In genomic region chr19:4373601-4374441, GRCh38 we compare ENCODE assay signal across 8 cellular contexts. TPM values are rescaled to one million over a fixed set of nuclear protein-coding genes. Genes with fewer than 3 reads are reported as not detected.
DNase-seq lines count a peak whose midpoint lies in the region; ATAC-seq lines count a peak whose summit lies in the region.

No MANE protein-coding gene starts in this region.

- H3K4me3 ChIP-seq in stomach smooth muscle (ENCODE audit: low read length in 2 of 2), result peak overlapping the region in 1 of 2 donors; percentile 40

- H3K9me3 ChIP-seq in stomach smooth muscle (ENCODE audit: control insufficient read depth in 2 of 2, low read length in 2 of 2), result no peaks in the 10 kb centered on the region

- peak; percentile 48 for DNase-seq in KBM-7
- DNase-seq in anterior cingulate cortex (lab: John Stamatoyannopoulos, UW), result peak in 49 of 58 donors; percentile 29 to 88 (median 69)
- DNase-seq in left lobe of liver (ENCODE audit: low spot score), result no peak
- no peak for DNase-seq in cortex of kidney (lab: John Stamatoyannopoulos, UW)
- no peak for DNase-seq in stimulated activated CD4-positive, alpha-beta T cell treated with anti-CD3 and anti-CD28 coated beads, Interleukin-4, amount 100 ng/mL, for 1 hour

- no peaks in the 10 kb centered on the region for H3K27me3 ChIP-seq in stomach smooth muscle (ENCODE audit: control insufficient read depth in 1 of 2, insufficient read depth in 2 of 2, low read length in 2 of 2)

- ATAC-seq in left lobe of liver (peak; percentile 59), GM19455 (IDR thresholded peaks at IDR 0.05; ENCODE audit: unreplicated experiment) (no peak), HG02759 (IDR thresholded peaks at IDR 0.05; ENCODE audit: unreplicated experiment) (no peak)

- H3K4me1 ChIP-seq in stomach smooth muscle (ENCODE audit: control insufficient read depth, insufficient read depth, low read length), result peaks cover 87% of the 10 kb centered on the region

- in situ Hi-C loops in KBM-7 (cut with MboI; ENCODE audit: low pct_unique_long_range_greater_than_20kb, low sequenced_read_pairs), result no loop called here

- H3K9ac ChIP-seq in stomach smooth muscle (ENCODE audit: low read length in 2 of 2), result peak overlapping the region; percentile 5 to 48

- H3K36me3 ChIP-seq in stomach smooth muscle (ENCODE audit: control insufficient read depth in 2 of 2, insufficient read depth in 2 of 2, low read length in 2 of 2), result no peaks in the 10 kb centered on the region

- H3K27ac ChIP-seq in stomach smooth muscle (ENCODE audit: low read length), result peak overlapping the region; percentile 71

RNA-seq across cellular contexts. Expression of gene SH3GL1, which starts 26.5 kb away (rescaled TPM):
- 30.2 TPM for total RNA-seq in left lobe of liver

RNA-seq across cellular contexts. Expression of gene CHAF1A, which starts 28.6 kb away (rescaled TPM):
- total RNA-seq in left lobe of liver, result 3.3 TPM

RNA-seq across cellular contexts. Expression of gene MPND, which starts 30.5 kb away (rescaled TPM):
- total RNA-seq in left lobe of liver, result 24.2 TPM

RNA-seq across cellular contexts. Expression of gene STAP2, which starts 35.2 kb away (rescaled TPM):
- total RNA-seq in left lobe of liver, result 31.8 TPM

Comparison
In these comparisons a context has a peak if more than half of its experiments do, and no peak if none do; other contexts are left out.
1. DNase-seq: peak in KBM-7 (single experiment) and anterior cingulate cortex (49 of 58); none in left lobe of liver (single experiment), cortex of kidney (single experiment) and stimulated activated CD4-positive, alpha-beta T cell treated with anti-CD3 and anti-CD28 coated beads, Interleukin-4, amount 100 ng/mL, for 1 hour (single experiment).